In genomic region chr18:50298443-50299284, GRCh38 we compare ENCODE assay signal across 1 cellular context.
TF ChIP-seq lines count a peak whose summit lies in the region.

No MANE protein-coding gene starts in this region.

TF ChIP-seq in WTC11, 78 proteins besides CTCF, POLR2A, EP300 and RAD21 (continued from another document):
- no peak for TF ChIP-seq USF2 (CRISPR knock-in tag; IDR thresholded peaks at IDR 0.05)
- TF ChIP-seq FOXP4 (CRISPR knock-in tag; IDR thresholded peaks at IDR 0.05) = no peak
- TF ChIP-seq ZNF281 (CRISPR knock-in tag; IDR thresholded peaks at IDR 0.05) = no peak
- no peak for TF ChIP-seq ZNF396 (CRISPR knock-in tag; IDR thresholded peaks at IDR 0.05; ENCODE audit: borderline replicate concordance)
- no peak for TF ChIP-seq CDX4 (CRISPR knock-in tag; IDR thresholded peaks at IDR 0.05; ENCODE audit: borderline replicate concordance)
- no peak for TF ChIP-seq ZBTB21 (CRISPR knock-in tag; IDR thresholded peaks at IDR 0.05; ENCODE audit: borderline replicate concordance)
- TF ChIP-seq IRF2 (CRISPR knock-in tag; IDR thresholded peaks at IDR 0.05; ENCODE audit: borderline replicate concordance, low read depth) = no peak
